27 cellular contexts compared by ENCODE assay signal in the genomic region with DNA sequence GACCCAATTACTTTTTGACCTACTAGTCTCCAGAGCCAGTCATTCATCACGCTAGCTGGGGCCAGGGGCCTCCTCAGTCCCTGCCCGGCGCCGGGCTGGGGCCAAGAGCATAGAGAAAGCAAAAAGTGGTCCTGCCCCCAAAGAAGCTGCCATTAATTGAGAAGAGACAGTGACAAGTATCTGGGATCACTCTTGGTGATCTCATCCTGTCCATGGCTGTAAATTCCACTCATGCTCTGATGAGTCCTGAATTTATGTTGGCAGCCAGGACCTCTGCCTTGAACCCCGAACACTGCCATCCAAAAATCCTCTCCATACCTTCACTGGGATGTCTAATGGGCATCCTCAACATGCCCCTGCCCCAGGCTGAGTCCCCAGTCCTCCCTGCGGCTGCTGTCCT. TPM values are rescaled to one million over a fixed set of nuclear protein-coding genes. Genes with fewer than 3 reads are reported as not detected.
DNase-seq lines count a peak whose midpoint lies in the region; ATAC-seq, FAIRE-seq and TF ChIP-seq lines count a peak whose summit lies in the region.
"Had no signal": no experiment of that assay in that cellular context is flagged by ENCODE, and none has a peak within 500 bp of the region (broad histone marks: within the 10 kb centered on the region; RNA-seq: fewer than 3 reads in every experiment).

No MANE protein-coding gene starts in this region.

- no peaks in the 10 kb centered on the region for H3K36me3 ChIP-seq in endothelial cell of umbilical vein (ENCODE audit: control insufficient read depth in 2 of 2, extremely low read depth in 1 of 2, insufficient read depth in 2 of 2, low read length in 2 of 2)
- H3K36me3 ChIP-seq: heart right ventricle, neutrophil, thoracic aorta had no signal

- ATAC-seq in GM21381 (IDR thresholded peaks at IDR 0.05; ENCODE audit: unreplicated experiment), result no peak
- ATAC-seq: activated CD4-positive, alpha-beta T cell treated with anti-CD3 and anti-CD28 coated beads for 36 hours; activated T-cell treated with anti-CD3 and anti-CD28 coated beads, Interleukin-2, amount 50 U/mL, for 72 hours; heart right ventricle; left ventricle myocardium superior; stimulated activated memory B cell treated with anti-CD40 and anti-IgM and Interleukin-4, amounts not matched to agents 10 μg/mL and 1 μg/mL and 100 μg/mL, for 72 hours had no signal

- peaks cover 67% of the 10 kb centered on the region for H3K4me1 Mint-ChIP-seq in osteocyte (ENCODE audit: unreplicated experiment)
- no peaks in the 10 kb centered on the region for H3K4me1 Mint-ChIP-seq in activated naive CD4-positive, alpha-beta T cell treated with anti-CD3 and anti-CD28 coated beads, Interleukin-2, amount 10 ng/mL, durations not matched to agents 7 days and 5 days
- H3K4me1 Mint-ChIP-seq: activated CD4-positive, alpha-beta T cell treated with anti-CD3 and anti-CD28 coated beads for 36 hours; CD4-positive, alpha-beta memory T cell; stimulated activated memory B cell treated with anti-CD40 and anti-IgM and Interleukin-4, amounts not matched to agents 10 μg/mL and 1 μg/mL and 100 μg/mL, for 72 hours had no signal

- peak; percentile 33 for DNase-seq in EL
- peak; percentile 76 for DNase-seq in RKO (ENCODE audit: low spot score)
- DNase-seq in endothelial cell of umbilical vein (ENCODE audit: low read depth, low spot score), result no peak
- DNase-seq in osteocyte (ENCODE audit: extremely low spot score, unreplicated experiment), result no peak
- DNase-seq in H4 (ENCODE audit: low spot score), result no peak
- DNase-seq in SW480 (ENCODE audit: low spot score), result no peak
- no peak for DNase-seq in activated naive CD4-positive, alpha-beta T cell treated with anti-CD3 and anti-CD28 coated beads, Interleukin-2, amount 10 ng/mL, durations not matched to agents 7 days and 5 days
- DNase-seq: activated CD4-positive, alpha-beta T cell treated with anti-CD3 and anti-CD28 coated beads for 36 hours; activated CD8-positive, alpha-beta memory T cell treated with anti-CD3 and anti-CD28 coated beads for 24 hours; activated naive CD4-positive, alpha-beta T cell treated with anti-CD3 and anti-CD28 coated beads, Interleukin-2, amount 50 U/mL, for 16 hours; activated T-cell treated with anti-CD3 and anti-CD28 coated beads, Interleukin-2, amount 50 U/mL, for 72 hours; anterior cingulate cortex; CD4-positive, alpha-beta memory T cell; central memory CD4-positive, alpha-beta T cell; DMS153; heart right ventricle; left ventricle myocardium superior; NCI-H1436 treated with DMSO at 0.1 percent for 48 hours; NCI-H510A; SW 1271 had no signal

- no peak overlapping the region for H3K4me3 Mint-ChIP-seq in osteocyte (ENCODE audit: unreplicated experiment)
- H3K4me3 Mint-ChIP-seq in activated naive CD4-positive, alpha-beta T cell treated with anti-CD3 and anti-CD28 coated beads, Interleukin-2, amount 10 ng/mL, durations not matched to agents 7 days and 5 days, result no peak overlapping the region
- H3K4me3 Mint-ChIP-seq: activated CD4-positive, alpha-beta T cell treated with anti-CD3 and anti-CD28 coated beads for 36 hours; activated T-cell treated with anti-CD3 and anti-CD28 coated beads, Interleukin-2, amount 50 U/mL, for 72 hours; CD4-positive, alpha-beta memory T cell; stimulated activated memory B cell treated with anti-CD40 and anti-IgM and Interleukin-4, amounts not matched to agents 10 μg/mL and 1 μg/mL and 100 μg/mL, for 72 hours had no signal

- dilution Hi-C loops in endothelial cell of umbilical vein (cut with MboI; ENCODE audit: extremely low pct_ligation_motif_present, low sequenced_read_pairs), result no loop called here

- H3K79me2 ChIP-seq in endothelial cell of umbilical vein (ENCODE audit: control insufficient read depth, insufficient read depth, low read length), result no peaks in the 10 kb centered on the region

- no peaks in the 10 kb centered on the region for H4K20me1 ChIP-seq in endothelial cell of umbilical vein (replicated peaks; ENCODE audit: control insufficient read depth, extremely low read depth, insufficient read depth, low read length)

- H3K9ac ChIP-seq in endothelial cell of umbilical vein (replicated peaks; ENCODE audit: extremely low read depth, insufficient read depth, low read length), result peak overlapping the region; percentile 74

- no peaks in the 10 kb centered on the region for H3K27me3 ChIP-seq in endothelial cell of umbilical vein (ENCODE audit: control insufficient read depth in 2 of 2, insufficient read depth in 2 of 2, low read length in 2 of 2)
- H3K27me3 ChIP-seq: neutrophil had no signal

- no TSS peak for BruUV-seq in endothelial cell of umbilical vein (replicated peaks; lab: Mats Ljungman, UMichigan)

- H2AFZ ChIP-seq in endothelial cell of umbilical vein (ENCODE audit: low read depth, low read length), result peak overlapping the region; percentile 64

- no peaks in the 10 kb centered on the region for H3K27me3 Mint-ChIP-seq in osteocyte (ENCODE audit: unreplicated experiment)
- H3K27me3 Mint-ChIP-seq in activated naive CD4-positive, alpha-beta T cell treated with anti-CD3 and anti-CD28 coated beads, Interleukin-2, amount 10 ng/mL, durations not matched to agents 7 days and 5 days, result peaks cover 4% of the 10 kb centered on the region
- H3K27me3 Mint-ChIP-seq: activated CD4-positive, alpha-beta T cell treated with anti-CD3 and anti-CD28 coated beads for 36 hours had no signal

- peak overlapping the region; percentile 95 for H3K27ac Mint-ChIP-seq in osteocyte (ENCODE audit: unreplicated experiment)
- H3K27ac Mint-ChIP-seq in activated naive CD4-positive, alpha-beta T cell treated with anti-CD3 and anti-CD28 coated beads, Interleukin-2, amount 10 ng/mL, durations not matched to agents 7 days and 5 days, result no peak overlapping the region
- H3K27ac Mint-ChIP-seq: activated CD4-positive, alpha-beta T cell treated with anti-CD3 and anti-CD28 coated beads for 36 hours; activated T-cell treated with anti-CD3 and anti-CD28 coated beads, Interleukin-2, amount 50 U/mL, for 72 hours; CD4-positive, alpha-beta memory T cell; stimulated activated memory B cell treated with anti-CD40 and anti-IgM and Interleukin-4, amounts not matched to agents 10 μg/mL and 1 μg/mL and 100 μg/mL, for 72 hours had no signal

- POLR2A ChIA-PET in endothelial cell of umbilical vein (lab: Charles Lee), result interaction anchor here (1.4 to 1.6 kb wide), 3 partner anchors 15 to 134 kb away, joined by 4 to 8 read pairs (median 6); a partner anchor contains a TSS

- no peak for TF ChIP-seq POLR2A in endothelial cell of umbilical vein (IDR thresholded peaks at IDR 0.05; ENCODE audit: low read depth, low read length)

- no peak for FAIRE-seq in endothelial cell of umbilical vein (lab: Jason Lieb, UNC)

- peak overlapping the region; percentile 88 for H3K27ac ChIP-seq in endothelial cell of umbilical vein (ENCODE audit: insufficient read depth, low read depth, low read length)
- H3K27ac ChIP-seq: dorsolateral prefrontal cortex, heart right ventricle, HL-60, neutrophil, thoracic aorta had no signal

- no peak for TF ChIP-seq CTCF in endothelial cell of umbilical vein (IDR thresholded peaks at IDR 0.05; ENCODE audit: extremely low read depth in 1 of 2, insufficient read depth in 1 of 2, low read depth in 1 of 2, low read length in 2 of 2)
- no peak for TF ChIP-seq CTCF in osteocyte (IDR thresholded peaks at IDR 0.05)

- H3K36me3 Mint-ChIP-seq in osteocyte (ENCODE audit: unreplicated experiment), result no peaks in the 10 kb centered on the region
- H3K36me3 Mint-ChIP-seq in activated naive CD4-positive, alpha-beta T cell treated with anti-CD3 and anti-CD28 coated beads, Interleukin-2, amount 10 ng/mL, durations not matched to agents 7 days and 5 days, result no peaks in the 10 kb centered on the region
- H3K36me3 Mint-ChIP-seq: CD4-positive, alpha-beta memory T cell; stimulated activated memory B cell treated with anti-CD40 and anti-IgM and Interleukin-4, amounts not matched to agents 10 μg/mL and 1 μg/mL and 100 μg/mL, for 72 hours had no signal

- intact Hi-C loops in endothelial cell of umbilical vein (cut with micrococcal nuclease), result loop anchor here (5.0 kb wide), 1 partner anchor 380 kb away; no protein-coding TSS in a partner anchor

- CTCF ChIA-PET in endothelial cell of umbilical vein (lab: Charles Lee), result interaction anchor here (0.9 to 3.1 kb wide), 10 partner anchors 10 to 307 kb away, joined by 3 to 25 read pairs (median 4); no protein-coding TSS in a partner anchor
- CTCF ChIA-PET in activated naive CD4-positive, alpha-beta T cell treated with anti-CD3 and anti-CD28 coated beads, Interleukin-2, amount 10 ng/mL, durations not matched to agents 7 days and 5 days (lab: Charles Lee), result no interaction called here

- peak overlapping the region; percentile 41 for H3K4me2 ChIP-seq in endothelial cell of umbilical vein (ENCODE audit: insufficient read depth, low read length)

- H3K9me3 Mint-ChIP-seq in osteocyte (ENCODE audit: unreplicated experiment), result no peaks in the 10 kb centered on the region
- no peaks in the 10 kb centered on the region for H3K9me3 Mint-ChIP-seq in activated naive CD4-positive, alpha-beta T cell treated with anti-CD3 and anti-CD28 coated beads, Interleukin-2, amount 10 ng/mL, durations not matched to agents 7 days and 5 days
- H3K9me3 Mint-ChIP-seq: activated T-cell treated with anti-CD3 and anti-CD28 coated beads, Interleukin-2, amount 50 U/mL, for 72 hours; stimulated activated memory B cell treated with anti-CD40 and anti-IgM and Interleukin-4, amounts not matched to agents 10 μg/mL and 1 μg/mL and 100 μg/mL, for 72 hours had no signal

- H3K4me1 ChIP-seq in endothelial cell of umbilical vein (ENCODE audit: control insufficient read depth, extremely low read depth, insufficient read depth, low read length), result peaks cover 21% of the 10 kb centered on the region

- no peak overlapping the region for H3K4me3 ChIP-seq in endothelial cell of umbilical vein (replicated peaks in 1 of 3; ENCODE audit: insufficient read depth in 1 of 3, low read depth in 1 of 3, low read length in 3 of 3)
- H3K4me3 ChIP-seq: dorsolateral prefrontal cortex, heart right ventricle, skin epidermis, thoracic aorta had no signal

- H3K9me3 ChIP-seq in endothelial cell of umbilical vein (replicated peaks; ENCODE audit: control insufficient read depth, insufficient read depth, low read length), result no peaks in the 10 kb centered on the region
- H3K9me3 ChIP-seq: heart right ventricle, neutrophil, thoracic aorta had no signal

- H3K9me1 ChIP-seq in endothelial cell of umbilical vein (replicated peaks; ENCODE audit: control insufficient read depth, extremely low read depth, insufficient read depth, low read length), result no peaks in the 10 kb centered on the region

RNA-seq across cellular contexts. Expression of a gene that starts 34.4 kb away (rescaled TPM):
- not detected in 2 replicates for total RNA-seq in endothelial cell of umbilical vein
- not detected in 2 replicates for polyA plus RNA-seq in endothelial cell of umbilical vein
- not detected in 2 replicates for polyA plus RNA-seq in endothelial cell of umbilical vein (2011; cell fraction: cytosol; rRNA removed)
- not detected in 2 replicates for polyA plus RNA-seq in endothelial cell of umbilical vein (2011; cell fraction: nucleus; rRNA removed)
- polyA plus RNA-seq in endothelial cell of umbilical vein (2012), result not detected in 2 replicates
- 8.3 and 11.2 TPM in 2 replicates for polyA minus RNA-seq in endothelial cell of umbilical vein
- not detected for polyA minus RNA-seq in endothelial cell of umbilical vein (2011; cell fraction: cytosol; rRNA and poly(A)+ RNA removed)
- polyA minus RNA-seq in endothelial cell of umbilical vein (2011; cell fraction: nucleus; rRNA and poly(A)+ RNA removed), result not detected in 2 replicates
- total RNA-seq in osteocyte, result 0.60 and 0.86 TPM in 2 replicates
- not detected in 2 replicates for total RNA-seq in H4 (2014; rRNA removed; shearing (Covaris generic))
- total RNA-seq: activated CD4-positive, alpha-beta T cell treated with anti-CD3 and anti-CD28 coated beads for 36 hours; activated T-cell treated with anti-CD3 and anti-CD28 coated beads, Interleukin-2, amount 50 U/mL, for 72 hours; CD4-positive, alpha-beta memory T cell; thoracic aorta had no signal
- polyA plus RNA-seq: CD4-positive, alpha-beta memory T cell had no signal

Comparison
In these comparisons a context has a peak if more than half of its experiments do, and no peak if none do; other contexts are left out.
1. DNase-seq: peak in EL (single experiment) and RKO (single experiment); none in endothelial cell of umbilical vein (single experiment), osteocyte (single experiment), H4 (single experiment), SW480 (single experiment) and activated naive CD4-positive, alpha-beta T cell treated with anti-CD3 and anti-CD28 coated beads, Interleukin-2, amount 10 ng/mL, durations not matched to agents 7 days and 5 days (single experiment).